In genomic region chr4:53378171-53378482, GRCh38 we compare ENCODE assay signal across 8 cellular contexts. TPM values are rescaled to one million over a fixed set of nuclear protein-coding genes. Genes with fewer than 3 reads are reported as not detected.
DNase-seq lines count a peak whose midpoint lies in the region; ATAC-seq and TF ChIP-seq lines count a peak whose summit lies in the region.

No MANE protein-coding gene starts in this region.

- H3K4me1 ChIP-seq in mononuclear cell (ENCODE audit: insufficient read depth, low read length) = peaks cover 10% of the 10 kb centered on the region

- no peaks in the 10 kb centered on the region for H3K9me3 ChIP-seq in mononuclear cell (ENCODE audit: low read depth, low read length)

- DNase-seq in astrocyte of the cerebellum (ENCODE audit: low read depth) = no peak
- DNase-seq in EL = no peak
- no peak for DNase-seq in GM10248 (ENCODE audit: extremely low spot score)

- in situ Hi-C loops in astrocyte of the cerebellum (cut with HindIII; ENCODE audit: low sequenced_read_pairs) = no loop called here

- CTCF ChIA-PET in GM10248 (lab: Yijun Ruan, JAX) = interaction anchor here (0.7 to 1.9 kb wide), 6 partner anchors 10 to 45 kb away, joined by 3 to 6 read pairs (median 4); partner anchors contain the start of gene SCFD2

- POLR2A ChIA-PET in GM10248 (lab: Yijun Ruan, JAX) = interaction anchor here (0.6 to 1.2 kb wide), 2 partner anchors 13 to 656 kb away, joined by 3 to 5 read pairs; partner anchors contain the start of gene SCFD2

- H3K27me3 ChIP-seq in mononuclear cell (ENCODE audit: insufficient read depth, low read length) = no peaks in the 10 kb centered on the region

- TF ChIP-seq CTCF in astrocyte of the cerebellum (IDR thresholded peaks at IDR 0.05; ENCODE audit: low read depth, low read length, missing control alignments) (no peak), GM10248 (IDR thresholded peaks at IDR 0.05; ENCODE audit: control extremely low read depth, extremely low read depth, low read depth, missing control alignments) (no peak)

- ATAC-seq in HG03095 (IDR thresholded peaks at IDR 0.05; ENCODE audit: unreplicated experiment) = peak; percentile 24
- ATAC-seq in HG03342 (IDR thresholded peaks at IDR 0.05; ENCODE audit: unreplicated experiment) = no peak
- ATAC-seq in HG03442 (IDR thresholded peaks at IDR 0.05; ENCODE audit: unreplicated experiment) = no peak

- H3K4me3 ChIP-seq in GM08714 (ENCODE audit: low read length) (peak overlapping the region; percentile 99), astrocyte of the cerebellum (ENCODE audit: low read depth, low read length) (peak overlapping the region; percentile 94), mononuclear cell (ENCODE audit: low read length) (peak overlapping the region; percentile 83)

RNA-seq across cellular contexts. Expression of gene FIP1L1, which starts 0.7 kb away (rescaled TPM):
- total RNA-seq in mononuclear cell = 91.3 TPM

RNA-seq across cellular contexts. Expression of gene SCFD2, which starts 12.3 kb away (rescaled TPM):
- total RNA-seq in mononuclear cell = 20.6 TPM
